9 cellular contexts compared by ENCODE assay signal in the genomic region with DNA sequence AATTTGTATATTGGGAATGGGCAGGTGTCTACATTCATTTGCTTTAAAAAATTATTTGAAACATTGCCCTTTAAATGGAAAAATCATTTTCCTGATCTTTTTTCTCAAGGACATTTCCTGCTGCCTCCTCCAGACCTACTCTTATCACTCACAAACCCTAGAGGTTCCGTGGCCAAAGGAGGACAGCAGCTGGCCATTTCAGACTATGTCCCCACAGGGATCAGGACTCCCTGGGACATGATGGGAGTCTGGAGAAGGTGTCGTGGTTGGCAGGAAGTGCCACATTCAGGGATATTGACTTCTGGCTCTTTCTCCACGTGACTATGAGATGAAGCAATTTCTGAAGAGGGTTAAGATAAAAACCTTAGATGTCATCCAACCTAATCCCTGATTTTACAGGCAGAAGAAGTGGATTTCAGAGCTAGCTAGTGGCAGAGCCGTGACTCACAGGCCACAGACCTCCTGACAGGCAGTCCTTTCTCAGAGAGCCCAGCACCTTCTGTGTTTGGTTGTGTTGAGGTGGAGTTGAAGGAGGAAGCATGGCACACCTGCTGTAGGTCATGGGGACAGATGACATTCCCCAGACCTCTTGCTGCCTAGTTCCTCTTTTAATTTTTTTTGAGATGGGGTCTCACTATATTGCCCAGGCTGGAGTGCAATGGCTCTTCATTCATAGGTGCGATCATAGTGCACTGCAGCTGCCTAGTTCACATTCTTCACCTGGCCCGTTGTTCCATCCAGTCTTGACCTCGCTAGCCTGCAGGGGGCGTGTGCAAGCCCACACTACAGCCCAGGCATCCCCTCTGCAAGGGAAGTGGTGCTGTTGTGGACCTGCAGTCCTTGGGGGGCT. TPM values are rescaled to one million over a fixed set of nuclear protein-coding genes. Genes with fewer than 3 reads are reported as not detected.
DNase-seq lines count a peak whose midpoint lies in the region; ATAC-seq, FAIRE-seq and TF ChIP-seq lines count a peak whose summit lies in the region.
"Had no signal": no experiment of that assay in that cellular context is flagged by ENCODE, and none has a peak within 500 bp of the region (broad histone marks: within the 10 kb centered on the region; RNA-seq: fewer than 3 reads in every experiment).

No MANE protein-coding gene starts in this region.

- peak; percentile 21 for ATAC-seq in CD8-positive, alpha-beta T cell
- ATAC-seq in activated B cell treated with CpG ODN at 0.5 μM for 24 hours (ENCODE audit: low read depth) (peak; percentile 25), HG03565 (IDR thresholded peaks at IDR 0.05; ENCODE audit: unreplicated experiment) (no peak), GM18517 (IDR thresholded peaks at IDR 0.05; ENCODE audit: unreplicated experiment) (no peak)

- no peaks in the 10 kb centered on the region for H3K36me3 ChIP-seq in CD8-positive, alpha-beta T cell (ENCODE audit: insufficient read depth, low read length)
- no peaks in the 10 kb centered on the region for H3K36me3 ChIP-seq in liver (ENCODE audit: control insufficient read depth in 4 of 4, insufficient read depth in 3 of 4, low read depth in 1 of 4, low read length in 3 of 4)

- H3K4me1 ChIP-seq in CD8-positive, alpha-beta T cell (ENCODE audit: insufficient read depth, low read length), result peaks cover 34% of the 10 kb centered on the region
- H3K4me1 ChIP-seq in liver (ENCODE audit: control insufficient read depth in 4 of 4, insufficient read depth in 4 of 4, low read length in 3 of 4), result no peaks in the 10 kb centered on the region

- FAIRE-seq in HTR-8/SVneo (lab: Jason Lieb, UNC), result no peak

- no peaks in the 10 kb centered on the region for H3K27me3 Mint-ChIP-seq in CD8-positive, alpha-beta T cell (ENCODE audit: low read depth)
- no peaks in the 10 kb centered on the region for H3K27me3 Mint-ChIP-seq in activated B cell treated with CpG ODN at 0.5 μM for 24 hours

- H3K9me3 Mint-ChIP-seq in CD8-positive, alpha-beta T cell, result no peaks in the 10 kb centered on the region
- no peaks in the 10 kb centered on the region for H3K9me3 Mint-ChIP-seq in activated B cell treated with CpG ODN at 0.5 μM for 24 hours

- 39% methylated on average over 8 of the region's 8 CpGs for WGBS in liver

- DNase-seq in CD8-positive, alpha-beta T cell, result peak in 3 of 7 experiments; percentile 37 to 63 (median 42)
- DNase-seq in HFF-Myc (ENCODE audit: extremely low read depth, low read depth) (no peak), activated B cell treated with CpG ODN at 0.5 μM for 24 hours (no peak), head of caudate nucleus (no peak), HTR-8/SVneo (ENCODE audit: insufficient read length, low spot score) (no peak)

- no peaks in the 10 kb centered on the region for H3K9me3 ChIP-seq in CD8-positive, alpha-beta T cell (ENCODE audit: low read length)
- H3K9me3 ChIP-seq in liver (ENCODE audit: control insufficient read depth in 4 of 4, low read length in 3 of 4), result no peaks in the 10 kb centered on the region

- POLR2A ChIA-PET in CD8-positive, alpha-beta T cell (lab: Charles Lee), result no interaction called here
- POLR2A ChIA-PET in activated B cell treated with CpG ODN at 0.5 μM for 24 hours (lab: Charles Lee), result interaction anchor here (1.1 to 1.6 kb wide), 3 partner anchors 27 to 109 kb away, joined by 3 read pairs; partner anchors contain the start of gene IL19

- no peak overlapping the region for H3K4me3 Mint-ChIP-seq in CD8-positive, alpha-beta T cell
- H3K4me3 Mint-ChIP-seq in activated B cell treated with CpG ODN at 0.5 μM for 24 hours, result no peak overlapping the region

- intact Hi-C loops in CD8-positive, alpha-beta T cell (cut with DNase I, micrococcal nuclease), result no loop called here
- intact Hi-C loops in activated B cell treated with CpG ODN at 0.5 μM for 24 hours (cut with micrococcal nuclease) (no loop called here), head of caudate nucleus (cut with DNase I) (no loop called here)

- no peak overlapping the region for H3K9ac ChIP-seq in liver (ENCODE audit: low read depth in 1 of 2, low read length in 2 of 2)

- H3K27me3 ChIP-seq in CD8-positive, alpha-beta T cell (ENCODE audit: insufficient read depth, low read length), result no peaks in the 10 kb centered on the region
- H3K27me3 ChIP-seq in liver (ENCODE audit: control insufficient read depth in 4 of 4, insufficient read depth in 4 of 4, low read length in 3 of 4), result no peaks in the 10 kb centered on the region

- no peak overlapping the region for H3K27ac ChIP-seq in CD8-positive, alpha-beta T cell (ENCODE audit: low read depth, low read length)
- no peak overlapping the region for H3K27ac ChIP-seq in liver (ENCODE audit: low read depth in 1 of 2, low read length in 2 of 2)

- CTCF ChIA-PET in CD8-positive, alpha-beta T cell (lab: Charles Lee), result interaction anchor here (0.7 to 18.7 kb wide), 11 partner anchors 9 to 114 kb away, joined by 3 to 628 read pairs (median 4); partner anchors contain the start of genes IL10 and IL19
- CTCF ChIA-PET in activated B cell treated with CpG ODN at 0.5 μM for 24 hours (lab: Charles Lee), result interaction anchor here (0.9 to 2.9 kb wide), 11 partner anchors 10 to 319 kb away, joined by 3 to 14 read pairs (median 4); no protein-coding TSS in a partner anchor

- no peaks in the 10 kb centered on the region for H3K36me3 Mint-ChIP-seq in CD8-positive, alpha-beta T cell
- no peaks in the 10 kb centered on the region for H3K36me3 Mint-ChIP-seq in activated B cell treated with CpG ODN at 0.5 μM for 24 hours (ENCODE audit: low read depth)

- H3K4me3 ChIP-seq in CD8-positive, alpha-beta T cell (ENCODE audit: low read depth, low read length), result no peak overlapping the region
- H3K4me3 ChIP-seq in HFF-Myc (replicated peaks; ENCODE audit: low read depth, low read length) (no peak overlapping the region), liver (ENCODE audit: low read depth in 1 of 3, low read length in 3 of 3) (no peak overlapping the region)

- peaks cover 57% of the 10 kb centered on the region for H3K4me1 Mint-ChIP-seq in CD8-positive, alpha-beta T cell (ENCODE audit: low read depth)
- peaks cover 73% of the 10 kb centered on the region for H3K4me1 Mint-ChIP-seq in activated B cell treated with CpG ODN at 0.5 μM for 24 hours

- no peak overlapping the region for H3K27ac Mint-ChIP-seq in CD8-positive, alpha-beta T cell
- no peak overlapping the region for H3K27ac Mint-ChIP-seq in activated B cell treated with CpG ODN at 0.5 μM for 24 hours

- peak in 1 of 2 donors; percentile 41 for TF ChIP-seq RAD21 in liver (IDR thresholded peaks at IDR 0.05)

- peak; percentile 28 for TF ChIP-seq CTCF in CD8-positive, alpha-beta T cell (IDR thresholded peaks at IDR 0.05)
- peak; percentile 68 for TF ChIP-seq CTCF in HFF-Myc (IDR thresholded peaks at IDR 0.05; ENCODE audit: low read depth, low read length, missing control alignments)
- no peak for TF ChIP-seq CTCF in activated B cell treated with CpG ODN at 0.5 μM for 24 hours (IDR thresholded peaks at IDR 0.05)
- peak; percentile 14 for TF ChIP-seq CTCF in liver (IDR thresholded peaks at IDR 0.05; ENCODE audit: low read depth, low read length, missing input control)

TF ChIP-seq in liver, 16 proteins besides CTCF, POLR2A, EP300 and RAD21 (continues in another document):
- TF ChIP-seq, protein P1, sequence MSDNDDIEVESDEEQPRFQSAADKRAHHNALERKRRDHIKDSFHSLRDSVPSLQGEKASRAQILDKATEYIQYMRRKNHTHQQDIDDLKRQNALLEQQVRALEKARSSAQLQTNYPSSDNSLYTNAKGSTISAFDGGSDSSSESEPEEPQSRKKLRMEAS (IDR thresholded peaks at IDR 0.05), result no peak
- no peak for TF ChIP-seq TAF1 (conservative IDR thresholded peaks at IDR 0.05)
- TF ChIP-seq GABPA (IDR thresholded peaks at IDR 0.05 in 1 of 2, conservative IDR thresholded peaks at IDR 0.05 in 1 of 2), result no peak
- TF ChIP-seq SP1 (IDR thresholded peaks at IDR 0.05), result no peak
- TF ChIP-seq HNF4A (conservative IDR thresholded peaks at IDR 0.05), result no peak
- TF ChIP-seq HNF4G (IDR thresholded peaks at IDR 0.05), result no peak
- TF ChIP-seq NR2F2 (IDR thresholded peaks at IDR 0.05), result no peak
- TF ChIP-seq REST (IDR thresholded peaks at IDR 0.05), result no peak
- TF ChIP-seq FOXA2 (IDR thresholded peaks at IDR 0.05), result no peak
- TF ChIP-seq RXRA (IDR thresholded peaks at IDR 0.05), result no peak

RNA-seq across cellular contexts. Expression of gene IL10, which starts 25.5 kb away (rescaled TPM):
- total RNA-seq in CD8-positive, alpha-beta T cell, result 1 to 10 TPM in 1 of 2 experiments, under 1 TPM in 1; 0.78 to 1.0 TPM
- total RNA-seq in activated B cell treated with CpG ODN at 0.5 μM for 24 hours (2.8 and 3.4 TPM in 2 replicates), liver (1 to 10 TPM in 1 of 2 donors, under 1 TPM in 1; 0.23 to 1.4 TPM)
- polyA plus RNA-seq in liver, result under 1 TPM; 0.54 to 0.63 TPM

RNA-seq across cellular contexts. Expression of gene IL19, which starts 27.2 kb away (rescaled TPM):
- total RNA-seq in CD8-positive, alpha-beta T cell, result not detected
- total RNA-seq in activated B cell treated with CpG ODN at 0.5 μM for 24 hours, result not detected in 2 replicates
- not detected for total RNA-seq in liver
- not detected for polyA plus RNA-seq in liver
- total RNA-seq: right cardiac atrium had no signal
- polyA plus RNA-seq: right cardiac atrium had no signal

Comparison
In these comparisons a context has a peak if more than half of its experiments do, and no peak if none do; other contexts are left out.
1. ATAC-seq: peak in CD8-positive, alpha-beta T cell (single experiment) and activated B cell treated with CpG ODN at 0.5 μM for 24 hours (single experiment); none in HG03565 (single experiment) and GM18517 (single experiment).